In genomic region chr2:64550042-64550441, GRCh38 we compare ENCODE assay signal across 31 cellular contexts.
"Had no signal": no experiment of that assay in that cellular context is flagged by ENCODE, and none has a peak within 500 bp of the region (broad histone marks: within the 10 kb centered on the region; RNA-seq: fewer than 3 reads in every experiment).

No MANE protein-coding gene starts in this region.

- H3K27me3 ChIP-seq: left lung, pancreas, sigmoid colon, spleen, stomach, suprapubic skin, tibial artery, upper lobe of right lung had no signal

- H3K9me3 Mint-ChIP-seq: immature natural killer cell; naive thymus-derived CD8-positive, alpha-beta T cell; nephron; stimulated activated effector memory CD8-positive, alpha-beta T cell treated with anti-CD3 and anti-CD28 coated beads, Interleukin-12 subunit alpha, Interleukin-12 subunit beta, amount 100 ng/mL, for 72 hours had no signal

- H3K9me3 ChIP-seq: left lung, lower lobe of right lung, pancreas, prostate gland, sigmoid colon, spleen, stomach, suprapubic skin, thoracic aorta, tibial artery, upper lobe of right lung had no signal

- H3K27me3 Mint-ChIP-seq: naive thymus-derived CD8-positive, alpha-beta T cell had no signal

- H3K36me3 ChIP-seq: pancreas, prostate gland, suprapubic skin, thoracic aorta, tibial artery had no signal

- H3K27ac Mint-ChIP-seq: nephron; stimulated activated effector memory CD8-positive, alpha-beta T cell treated with anti-CD3 and anti-CD28 coated beads, Interleukin-12 subunit alpha, Interleukin-12 subunit beta, amount 100 ng/mL, for 72 hours had no signal

- H3K4me1 Mint-ChIP-seq: nephron had no signal

- H3K4me3 Mint-ChIP-seq: immature natural killer cell; naive thymus-derived CD8-positive, alpha-beta T cell; nephron; neural crest cell; stimulated activated effector memory CD8-positive, alpha-beta T cell treated with anti-CD3 and anti-CD28 coated beads, Interleukin-12 subunit alpha, Interleukin-12 subunit beta, amount 100 ng/mL, for 72 hours had no signal

- H3K4me3 ChIP-seq: left lung, lower lobe of right lung, pancreas, prostate gland, sigmoid colon, spleen, stomach, suprapubic skin, thoracic aorta, tibial artery, upper lobe of right lung had no signal

- H3K27ac ChIP-seq: left lung, lower lobe of right lung, prostate gland, sigmoid colon, spleen, stomach, suprapubic skin, thoracic aorta, tibial artery, upper lobe of right lung had no signal

- FAIRE-seq: islet of Langerhans, kidney, pancreas, small intestine, urothelium cell line had no signal

- DNase-seq: hippocampal formation; immature natural killer cell; kidney; left colon; left lung; lower lobe of right lung; mammary epithelial cell; mesenchymal stem cell; naive thymus-derived CD8-positive, alpha-beta T cell; nucleus accumbens; pancreas; posterior cingulate gyrus; retina; right cardiac atrium; sigmoid colon; small intestine; spleen; stimulated activated CD4-positive, alpha-beta T cell treated with anti-CD3 and anti-CD28 coated beads, Interleukin-4, amount 100 ng/mL, for 24 hours; stimulated activated naive CD8-positive, alpha-beta T cell treated with anti-CD3 and anti-CD28 coated beads, Interleukin-15, Interleukin-2, amounts not matched to agents 100 U/mL and 50 U/mL, for 24 hours; stomach; tibial artery; trophoblast cell; upper lobe of right lung had no signal

- ATAC-seq: left lung; lower lobe of right lung; naive thymus-derived CD8-positive, alpha-beta T cell; pancreas; right cardiac atrium; stimulated activated effector memory CD8-positive, alpha-beta T cell treated with anti-CD3 and anti-CD28 coated beads, Interleukin-12 subunit alpha, Interleukin-12 subunit beta, amount 100 ng/mL, for 72 hours; stimulated activated naive CD8-positive, alpha-beta T cell treated with anti-CD3 and anti-CD28 coated beads, Interleukin-15, Interleukin-2, amounts not matched to agents 100 U/mL and 50 U/mL, for 24 hours; upper lobe of right lung had no signal

- H3K4me1 ChIP-seq: lower lobe of right lung, prostate gland, sigmoid colon, suprapubic skin had no signal
